Comparison of ENCODE assay signal across 6 cellular contexts in the genomic region with DNA sequence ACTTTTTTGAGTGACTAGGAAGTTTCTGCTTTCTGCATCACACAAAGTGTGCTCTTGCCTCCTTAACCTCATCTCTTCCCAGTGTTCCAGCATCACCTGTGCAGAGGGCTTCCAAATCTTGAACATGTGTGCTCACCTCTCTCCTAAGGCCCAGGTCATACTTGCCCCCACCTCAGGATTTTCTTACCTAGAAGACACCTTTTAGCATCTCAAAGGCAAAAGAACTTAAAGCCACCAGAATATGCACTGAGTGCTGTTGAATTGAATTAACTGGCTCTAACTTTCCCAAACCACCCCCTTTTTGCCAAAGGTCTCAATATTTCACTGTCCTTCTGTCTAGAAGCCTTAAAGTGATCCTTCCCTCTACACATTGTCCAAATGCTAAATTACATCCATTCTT.
"Had no signal": no experiment of that assay in that cellular context is flagged by ENCODE, and none has a peak within 500 bp of the region (broad histone marks: within the 10 kb centered on the region; RNA-seq: fewer than 3 reads in every experiment).

No MANE protein-coding gene starts in this region.

- DNase-seq: GM23248, H7, HCEC 1CT, IMR-90, KG1 had no signal

- ATAC-seq: K562 had no signal

- H3K27ac ChIP-seq: GM23248 had no signal

- H2AFZ ChIP-seq: GM23248 had no signal

- H3K4me3 ChIP-seq: GM23248, K562 had no signal
